In the genomic region with DNA sequence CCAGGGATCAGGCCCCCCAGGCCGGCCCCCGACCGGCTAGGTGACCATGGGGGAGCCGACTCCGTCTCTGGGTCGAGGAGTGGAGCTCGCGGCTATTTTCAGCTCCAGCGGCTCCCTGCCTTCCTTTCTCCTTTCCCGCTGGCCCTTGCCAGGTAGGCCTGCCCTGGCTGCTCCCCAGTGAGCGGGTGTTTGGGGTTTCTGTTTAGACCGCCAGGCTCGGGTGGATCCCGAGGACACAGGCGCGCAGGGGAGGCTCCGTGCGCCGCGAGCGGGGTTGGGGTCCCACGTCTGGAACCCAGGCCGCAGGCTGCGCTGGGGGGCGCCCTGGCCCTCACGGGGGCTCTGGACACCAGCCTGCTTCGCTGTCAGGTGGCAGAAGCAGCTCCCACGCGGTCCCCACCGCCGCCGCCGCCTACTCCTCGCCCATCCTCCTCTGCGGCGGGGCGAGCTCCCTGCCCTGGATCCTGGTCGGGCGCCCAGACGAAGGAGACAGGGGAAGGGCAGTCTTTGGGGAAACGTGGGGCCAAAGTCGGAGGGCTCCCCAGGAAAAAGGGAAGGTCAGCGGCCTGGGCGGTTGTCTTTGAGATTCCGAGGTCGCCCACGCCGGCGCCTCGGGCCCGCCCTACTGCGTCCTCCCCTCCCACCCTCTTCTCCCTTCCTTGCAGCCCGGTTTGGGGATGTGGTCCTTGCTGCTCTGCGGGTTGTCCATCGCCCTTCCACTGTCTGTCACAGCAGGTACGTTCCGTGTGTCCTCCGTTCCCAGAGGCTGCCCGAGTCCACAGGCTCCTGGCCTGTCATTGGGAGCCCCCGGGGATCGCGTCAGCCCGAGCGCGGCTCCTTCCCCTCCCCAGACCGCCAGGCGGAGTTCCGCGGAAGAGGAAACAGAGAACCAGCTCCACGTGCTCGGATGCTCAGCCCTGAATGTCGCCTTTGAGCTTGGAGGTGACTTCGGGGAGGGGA, we compare ENCODE assay signal across 8 cellular contexts. TPM values are rescaled to one million over a fixed set of nuclear protein-coding genes. Genes with fewer than 3 reads are reported as not detected.
DNase-seq lines count a peak whose midpoint lies in the region; ATAC-seq, FAIRE-seq and TF ChIP-seq lines count a peak whose summit lies in the region.

No MANE protein-coding gene starts in this region.

- H3K23me2 ChIP-seq in H1 (ENCODE audit: low read depth, low read length), result no peaks in the 10 kb centered on the region

- WGBS in H1 (ENCODE audit: extremely low coverage in 1 of 2, insufficient coverage in 1 of 2, insufficient read length in 1 of 2, insufficient replicate concordance in 2 of 2, low coverage in 1 of 2, low lambda C conversion rate in 2 of 2, missing lambda C conversion rate in 1 of 2), 2 experiments, result 71% methylated on average over 33 of the region's 73 CpGs; no CpG with 5 or more reads in 1 of the 2 experiments

- peaks cover 1 to 18% (median 15%) of the 10 kb centered on the region in 4 experiments for H3K27me3 ChIP-seq in H1 (replicated peaks in 1 of 4; ENCODE audit: control insufficient read depth in 3 of 4, extremely low read depth in 1 of 4, insufficient read depth in 3 of 4, low read length in 3 of 4)

- no peak overlapping the region for H3K56ac ChIP-seq in H1 (replicated peaks; ENCODE audit: insufficient read length, low read depth, low read length)

- H2BK15ac ChIP-seq in H1 (ENCODE audit: low read length), result no peak overlapping the region

- no peaks in the 10 kb centered on the region for H3K4me1 ChIP-seq in H1 (replicated peaks in 1 of 4; ENCODE audit: control insufficient read depth in 3 of 4, insufficient read depth in 4 of 4, low read length in 3 of 4)

- POLR2A ChIA-PET in H1 (lab: Charles Lee; ENCODE audit: partially characterized antibody), result no interaction called here

- H3K18ac ChIP-seq in H1 (ENCODE audit: extremely low read depth, low read length), result no peak overlapping the region; the same call in 1 of the 2 replicates

- H3K27ac ChIP-seq in H1 (ENCODE audit: low read depth, low read length), result no peak overlapping the region

- no peak for TF ChIP-seq CTCF in H1 (IDR thresholded peaks at IDR 0.05; ENCODE audit: control extremely low read depth in 1 of 3, insufficient read depth in 1 of 3, low read depth in 1 of 3, low read length in 3 of 3)

- no peak overlapping the region for H4K5ac ChIP-seq in H1 (ENCODE audit: insufficient read length, low read depth, low read length)

- no peak for TF ChIP-seq RAD21 in H1 (IDR thresholded peaks at IDR 0.05 in 1 of 2, conservative IDR thresholded peaks at IDR 0.05 in 1 of 2; ENCODE audit: low read depth in 2 of 2, low read length in 2 of 2)

- ATAC-seq in HG02798 (IDR thresholded peaks at IDR 0.05; ENCODE audit: poor library complexity, unreplicated experiment) (no peak), HG03108 (IDR thresholded peaks at IDR 0.05; ENCODE audit: unreplicated experiment) (no peak)

- peak overlapping the region; percentile 80; the same call in 1 of the 2 replicates for H4K8ac ChIP-seq in H1 (ENCODE audit: extremely low read depth, insufficient read depth, low read length)

- TF ChIP-seq POLR2A in H1 (IDR thresholded peaks at IDR 0.05; ENCODE audit: control extremely low read depth in 1 of 2, low read depth in 2 of 2, low read length in 2 of 2), result no peak

- no peak overlapping the region for H3K14ac ChIP-seq in H1 (ENCODE audit: insufficient read length)

- H2BK20ac ChIP-seq in H1 (ENCODE audit: low read length), result no peak overlapping the region

- H3K4me3 ChIP-seq in H1 (ENCODE audit: extremely low read depth in 1 of 4, insufficient read depth in 2 of 4, low read depth in 3 of 4, low read length in 4 of 4), result peak overlapping the region in 2 of 4 experiments; percentile 42 to 44; a peak in 3 of 8 replicates

- no peak overlapping the region for H2AFZ ChIP-seq in H1 (ENCODE audit: low read length)

- no peak overlapping the region for H2BK120ac ChIP-seq in H1 (replicated peaks; ENCODE audit: low read depth, low read length)

- no peak overlapping the region for H2BK5ac ChIP-seq in H1 (ENCODE audit: low read depth, low read length)

- no peaks in the 10 kb centered on the region for H3K79me2 ChIP-seq in H1 (ENCODE audit: control insufficient read depth in 1 of 2, insufficient read depth in 2 of 2, low read length in 2 of 2)

- no peak overlapping the region for H2AK5ac ChIP-seq in H1 (ENCODE audit: low read depth, low read length)

- H3K79me1 ChIP-seq in H1 (ENCODE audit: low read depth, low read length), result no peaks in the 10 kb centered on the region

- no peaks in the 10 kb centered on the region for H4K20me1 ChIP-seq in H1 (replicated peaks in 1 of 2; ENCODE audit: control insufficient read depth in 1 of 2, insufficient read depth in 2 of 2, low read length in 2 of 2)

- no peak overlapping the region for H3K23ac ChIP-seq in H1 (ENCODE audit: insufficient read length)

- H2BK12ac ChIP-seq in H1 (ENCODE audit: low read depth, low read length), result no peak overlapping the region

- no peak for TF ChIP-seq EP300 in H1 (IDR thresholded peaks at IDR 0.05; ENCODE audit: borderline replicate concordance in 1 of 2, low read depth in 2 of 2, low read length in 2 of 2)

- no peak for FAIRE-seq in H1 (lab: Jason Lieb, UNC)

- H3K9ac ChIP-seq in H1 (replicated peaks in 1 of 4; ENCODE audit: extremely low read depth in 1 of 4, low read depth in 3 of 4, low read length in 3 of 4), result no peak overlapping the region

- CTCF ChIA-PET in H1 (lab: Charles Lee; ENCODE audit: partially characterized antibody), result interaction anchor here (0.6 to 3.5 kb wide), 6 partner anchors 21 to 256 kb away, joined by 3 to 25 read pairs (median 3); no protein-coding TSS in a partner anchor

- no peak overlapping the region for H3K4ac ChIP-seq in H1 (replicated peaks; ENCODE audit: insufficient read length, low read depth, low read length)

- no peaks in the 10 kb centered on the region for H3K36me3 ChIP-seq in H1 (ENCODE audit: control insufficient read depth in 2 of 4, insufficient read depth in 4 of 4, low read length in 3 of 4)

- peak overlapping the region; percentile 51 to 93 for H3K4me2 ChIP-seq in H1 (ENCODE audit: insufficient read depth in 1 of 2, low read depth in 2 of 2, low read length in 2 of 2)

- H3K9me3 ChIP-seq in H1 (ENCODE audit: insufficient read depth in 2 of 2, low read depth in 1 of 2, low read length in 1 of 2), result no peaks in the 10 kb centered on the region

- no peak overlapping the region for H4K91ac ChIP-seq in H1 (replicated peaks; ENCODE audit: insufficient read length, low read length)

- peak; percentile 38 for DNase-seq in EL
- peak; percentile 28 to 41 for DNase-seq in activated CD4-positive, alpha-beta T cell treated with anti-CD3 and anti-CD28 coated beads, Interleukin-2, amount 50 U/mL, for 24 hours (ENCODE audit: low read depth in 1 of 2, low spot score in 1 of 2)
- no peak for DNase-seq in H1 (ENCODE audit: low read depth in 1 of 2, low spot score in 2 of 2)
- DNase-seq in midbrain (lab: John Stamatoyannopoulos, UW), result peak; percentile 12
- DNase-seq in stimulated activated CD4-positive, alpha-beta T cell treated with anti-CD3 and anti-CD28 coated beads, TNF-alpha, amount 100 ng/mL, for 48 hours (ENCODE audit: low read depth in 3 of 3), result peak in 2 of 3 donors; percentile 36 to 44
- DNase-seq in NCI-H1930 (lab: John Stamatoyannopoulos, UW), result no peak

TF ChIP-seq in H1, 55 proteins besides CTCF, POLR2A, EP300 and RAD21:
- no peak for TF ChIP-seq SIX5 (IDR thresholded peaks at IDR 0.05; ENCODE audit: low read depth, low read length)
- no peak for TF ChIP-seq FOSL1 (IDR thresholded peaks at IDR 0.05; ENCODE audit: insufficient read depth, low read depth, low read length)
- no peak for TF ChIP-seq SAP30 (IDR thresholded peaks at IDR 0.05; ENCODE audit: insufficient read depth, insufficient replicate concordance, low read length)
- TF ChIP-seq EZH2 (IDR thresholded peaks at IDR 0.05; ENCODE audit: low read depth, low read length, severe bottlenecking), result peak; percentile 30
- TF ChIP-seq, protein P1, sequence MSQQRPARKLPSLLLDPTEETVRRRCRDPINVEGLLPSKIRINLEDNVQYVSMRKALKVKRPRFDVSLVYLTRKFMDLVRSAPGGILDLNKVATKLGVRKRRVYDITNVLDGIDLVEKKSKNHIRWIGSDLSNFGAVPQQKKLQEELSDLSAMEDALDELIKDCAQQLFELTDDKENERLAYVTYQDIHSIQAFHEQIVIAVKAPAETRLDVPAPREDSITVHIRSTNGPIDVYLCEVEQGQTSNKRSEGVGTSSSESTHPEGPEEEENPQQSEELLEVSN (IDR thresholded peaks at IDR 0.05), result peak; percentile 63
- TF ChIP-seq, protein P2, sequence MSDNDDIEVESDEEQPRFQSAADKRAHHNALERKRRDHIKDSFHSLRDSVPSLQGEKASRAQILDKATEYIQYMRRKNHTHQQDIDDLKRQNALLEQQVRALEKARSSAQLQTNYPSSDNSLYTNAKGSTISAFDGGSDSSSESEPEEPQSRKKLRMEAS (IDR thresholded peaks at IDR 0.05), result peak; percentile 82
- peak; percentile 21 for TF ChIP-seq KDM4A (IDR thresholded peaks at IDR 0.05; ENCODE audit: low read depth, low read length, severe bottlenecking)
- no peak for TF ChIP-seq EGR1 (IDR thresholded peaks at IDR 0.05; ENCODE audit: borderline replicate concordance, low read depth, low read length)
- TF ChIP-seq CBX8 (IDR thresholded peaks at IDR 0.05; ENCODE audit: borderline replicate concordance, low read depth, low read length), result no peak

RNA-seq across cellular contexts. Expression of gene IL1RL2, which starts 0.6 kb away (rescaled TPM):
- not detected in 2 replicates for total RNA-seq in H1 (2021; fragmentation: NEBNext Ultra II Directional; extraction: Animal tissue kit (Norgen Biotek cat#: 25700))
- not detected in 2 replicates for polyA plus RNA-seq in H1 (2011; rRNA removed)
- not detected for polyA plus RNA-seq in H1 (2011; cell fraction: cytosol; rRNA removed)
- not detected for polyA plus RNA-seq in H1 (2011; cell fraction: nucleus; rRNA removed)
- not detected in 4 replicates for polyA plus RNA-seq in H1 (2012, experiment 1 of 2)
- not detected for polyA plus RNA-seq in H1 (2012, experiment 2 of 2)
- not detected for polyA plus RNA-seq in H1 (2013, experiment 1 of 2)
- polyA plus RNA-seq in H1 (2013, experiment 2 of 2), result not detected
- not detected in 2 replicates for polyA minus RNA-seq in H1 (2011; rRNA and poly(A)+ RNA removed)
- not detected for polyA minus RNA-seq in H1 (2011; cell fraction: cytosol; rRNA and poly(A)+ RNA removed)
- not detected for polyA minus RNA-seq in H1 (2011; cell fraction: nucleus; rRNA and poly(A)+ RNA removed)

RNA-seq across cellular contexts. Expression of gene IL1R1, which starts 44.9 kb away (rescaled TPM):
- total RNA-seq in H1 (2021; fragmentation: NEBNext Ultra II Directional; extraction: Animal tissue kit (Norgen Biotek cat#: 25700)), result 0.34 and 0.46 TPM in 2 replicates
- 0.19 and 0.47 TPM in 2 replicates for polyA plus RNA-seq in H1 (2011; rRNA removed)
- 0.26 TPM for polyA plus RNA-seq in H1 (2011; cell fraction: cytosol; rRNA removed)
- 0.27 TPM for polyA plus RNA-seq in H1 (2011; cell fraction: nucleus; rRNA removed)
- polyA plus RNA-seq in H1 (2012, experiment 1 of 2), result 0.07 to 0.39 TPM (median 0.13 TPM) in 4 replicates
- not detected for polyA plus RNA-seq in H1 (2012, experiment 2 of 2)
- polyA plus RNA-seq in H1 (2013, experiment 1 of 2), result 0.45 TPM
- 0.28 TPM for polyA plus RNA-seq in H1 (2013, experiment 2 of 2)
- polyA minus RNA-seq in H1 (2011; rRNA and poly(A)+ RNA removed), result 0.22 and 0.28 TPM in 2 replicates
- polyA minus RNA-seq in H1 (2011; cell fraction: cytosol; rRNA and poly(A)+ RNA removed), result not detected
- 0.50 TPM for polyA minus RNA-seq in H1 (2011; cell fraction: nucleus; rRNA and poly(A)+ RNA removed)

Comparison
In these comparisons a context has a peak if more than half of its experiments do, and no peak if none do; other contexts are left out.
1. DNase-seq: peak in EL (single experiment), activated CD4-positive, alpha-beta T cell treated with anti-CD3 and anti-CD28 coated beads, Interleukin-2, amount 50 U/mL, for 24 hours (2 of 2), midbrain (single experiment) and stimulated activated CD4-positive, alpha-beta T cell treated with anti-CD3 and anti-CD28 coated beads, TNF-alpha, amount 100 ng/mL, for 48 hours (2 of 3); none in H1 (0 of 2) and NCI-H1930 (0 of 2).